Comparison of ENCODE assay signal across 15 cellular contexts in genomic region chr4:147840846-147841732, GRCh38.
DNase-seq lines count a peak whose midpoint lies in the region; ATAC-seq and TF ChIP-seq lines count a peak whose summit lies in the region.
"Had no signal": no experiment of that assay in that cellular context is flagged by ENCODE, and none has a peak within 500 bp of the region (broad histone marks: within the 10 kb centered on the region; RNA-seq: fewer than 3 reads in every experiment).

No MANE protein-coding gene starts in this region.

- ATAC-seq in GM19452 (IDR thresholded peaks at IDR 0.05; ENCODE audit: unreplicated experiment) (peak; percentile 78), HG02973 (IDR thresholded peaks at IDR 0.05; ENCODE audit: unreplicated experiment) (peak; percentile 77), SK-N-SH treated with all-trans-retinoic acid at 6 μM for 48 hours (no peak)
- ATAC-seq: A549, PC-3 had no signal

- DNase-seq in CD1c-positive myeloid dendritic cell (ENCODE audit: extremely low spot score) (peak; percentile 77), NOMO-1 (lab: John Stamatoyannopoulos, UW; ENCODE audit: unreplicated experiment in 2 of 2) (peak; percentile 48 to 52), GM03348 (ENCODE audit: low spot score) (no peak), NCI-H146 treated with DMSO at 0.1 percent for 48 hours (lab: John Stamatoyannopoulos, UW; ENCODE audit: unreplicated experiment) (no peak), NCI-H226 (no peak)
- DNase-seq: activated T-cell treated with anti-CD3 and anti-CD28 coated beads, Interleukin-2, amount 50 U/mL, for 24 hours; GDM1; left cardiac atrium; NCI-H1092; nucleus accumbens; PC-3 had no signal

TF ChIP-seq in SK-N-SH treated with all-trans-retinoic acid at 6 μM for 48 hours, 23 proteins besides CTCF, POLR2A, EP300 and RAD21:
- TF ChIP-seq SNAI2 (CRISPR knock-in tag; IDR thresholded peaks at IDR 0.05): no peak
- TF ChIP-seq CSDC2 (CRISPR knock-in tag; IDR thresholded peaks at IDR 0.05): no peak
- TF ChIP-seq CREB5 (CRISPR knock-in tag; IDR thresholded peaks at IDR 0.05; ENCODE audit: low read depth): no peak
- TF ChIP-seq ZFP30 (CRISPR knock-in tag; IDR thresholded peaks at IDR 0.05): no peak
- TF ChIP-seq TCF4 (CRISPR knock-in tag; IDR thresholded peaks at IDR 0.05; ENCODE audit: borderline replicate concordance): no peak
- no peak for TF ChIP-seq ZNF8 (CRISPR knock-in tag; IDR thresholded peaks at IDR 0.05)
- no peak for TF ChIP-seq ISL1 (CRISPR knock-in tag; IDR thresholded peaks at IDR 0.05)
- TF ChIP-seq ARNTL (CRISPR knock-in tag; IDR thresholded peaks at IDR 0.05; ENCODE audit: borderline replicate concordance, low read depth): no peak
- TF ChIP-seq ZC3H10 (CRISPR knock-in tag; IDR thresholded peaks at IDR 0.05): no peak
- TF ChIP-seq PATZ1 (CRISPR knock-in tag; IDR thresholded peaks at IDR 0.05; ENCODE audit: borderline replicate concordance): no peak
- no peak for TF ChIP-seq PPARA (CRISPR knock-in tag; IDR thresholded peaks at IDR 0.05; ENCODE audit: borderline replicate concordance)
- no peak for TF ChIP-seq ZNF70 (CRISPR knock-in tag; IDR thresholded peaks at IDR 0.05)
- no peak for TF ChIP-seq ZNF565 (CRISPR knock-in tag; conservative IDR thresholded peaks at IDR 0.05; ENCODE audit: low read depth)
TF ChIP-seq in SK-N-SH treated with all-trans-retinoic acid at 6 μM for 48 hours: peak in this region for 0.

Comparison
In these comparisons a context has a peak if more than half of its experiments do, and no peak if none do; other contexts are left out.
1. DNase-seq: peak in CD1c-positive myeloid dendritic cell (single experiment) and NOMO-1 (2 of 2); none in GM03348 (single experiment), NCI-H146 treated with DMSO at 0.1 percent for 48 hours (single experiment) and NCI-H226 (single experiment).